ENCODE assay signal across 28 cellular contexts in genomic region chr2:156206355-156206754, GRCh38.
"Had no signal": no experiment of that assay in that cellular context is flagged by ENCODE, and none has a peak within 500 bp of the region (broad histone marks: within the 10 kb centered on the region; RNA-seq: fewer than 3 reads in every experiment).

No MANE protein-coding gene starts in this region.

- DNase-seq: activated CD4-positive, alpha-beta T cell treated with anti-CD3 and anti-CD28 coated beads, Interleukin-2, amount 10 ng/mL, durations not matched to agents 24 days and 14 days; activated CD4-positive, alpha-beta T cell treated with anti-CD3 and anti-CD28 coated beads, Interleukin-2, amount 50 U/mL, for 4 hours; activated CD8-positive, alpha-beta T cell treated with anti-CD3 and anti-CD28 coated beads for 36 hours; activated gamma-delta T cell treated with Interleukin-2 at 50 U/mL for 16 hours; activated naive CD4-positive, alpha-beta T cell treated with anti-CD3 and anti-CD28 coated beads for 36 hours; activated T-cell treated with anti-CD3 and anti-CD28 coated beads, Interleukin-2, amount 50 U/mL, for 24 hours; anterior cingulate cortex; caudate nucleus; cerebellar nuclear complex; NCI-H1105; NCI-H1417 treated with DMSO at 0.1 percent for 48 hours; NCI-H187 treated with DMSO at 0.1 percent for 48 hours; NCI-H2081; NCI-H510A; NCI-H526; NCI-H748 treated with DMSO at 0.1 percent for 48 hours; NK-92 treated with Interleukin-12 subunit alpha and Interleukin-12 subunit beta, amount 100 ng/mL, for 24 hours; PC-9; SJCRH30; T1000; WERI-Rb-1 had no signal

- FAIRE-seq: bronchial epithelial cell, RCC 7860 had no signal

- H3K9me3 Mint-ChIP-seq: activated CD4-positive, alpha-beta T cell treated with anti-CD3 and anti-CD28 coated beads, Interleukin-2, amount 10 ng/mL, durations not matched to agents 24 days and 14 days; activated CD8-positive, alpha-beta T cell treated with anti-CD3 and anti-CD28 coated beads for 36 hours; activated naive CD4-positive, alpha-beta T cell treated with anti-CD3 and anti-CD28 coated beads for 36 hours; activated naive CD4-positive, alpha-beta T cell treated with anti-CD3 and anti-CD28 coated beads, Interleukin-2, amount 50 U/mL, for 72 hours; activated T-cell treated with anti-CD3 and anti-CD28 coated beads, Interleukin-2, amount 50 U/mL, for 24 hours had no signal

- H3K4me2 ChIP-seq: PC-9 had no signal

- H3K36me3 Mint-ChIP-seq: activated naive CD4-positive, alpha-beta T cell treated with anti-CD3 and anti-CD28 coated beads, Interleukin-2, amount 50 U/mL, for 72 hours had no signal

- H3K4me1 ChIP-seq: SJCRH30 had no signal

- H3K9me3 ChIP-seq: SJCRH30 had no signal

- H2AFZ ChIP-seq: PC-9 had no signal

- H3K4me1 Mint-ChIP-seq: activated CD4-positive, alpha-beta T cell treated with anti-CD3 and anti-CD28 coated beads, Interleukin-2, amount 10 ng/mL, durations not matched to agents 24 days and 14 days; brain had no signal

- H3K36me3 ChIP-seq: SJCRH30, WERI-Rb-1 had no signal

- H3K27ac ChIP-seq: PC-9, RWPE1, SJCRH30, SK-N-MC, WERI-Rb-1 had no signal

- ATAC-seq: activated CD8-positive, alpha-beta T cell treated with anti-CD3 and anti-CD28 coated beads for 36 hours; activated naive CD4-positive, alpha-beta T cell treated with anti-CD3 and anti-CD28 coated beads, Interleukin-2, amount 50 U/mL, for 72 hours; Right ventricle myocardium inferior had no signal

- H3K27me3 ChIP-seq: SJCRH30 had no signal

- H3K27me3 Mint-ChIP-seq: activated CD4-positive, alpha-beta T cell treated with anti-CD3 and anti-CD28 coated beads, Interleukin-2, amount 10 ng/mL, durations not matched to agents 24 days and 14 days; brain had no signal

- H3K27ac Mint-ChIP-seq: activated CD4-positive, alpha-beta T cell treated with anti-CD3 and anti-CD28 coated beads, Interleukin-2, amount 10 ng/mL, durations not matched to agents 24 days and 14 days; activated CD8-positive, alpha-beta T cell treated with anti-CD3 and anti-CD28 coated beads for 36 hours; activated naive CD4-positive, alpha-beta T cell treated with anti-CD3 and anti-CD28 coated beads for 36 hours; activated naive CD4-positive, alpha-beta T cell treated with anti-CD3 and anti-CD28 coated beads, Interleukin-2, amount 50 U/mL, for 72 hours; activated T-cell treated with anti-CD3 and anti-CD28 coated beads, Interleukin-2, amount 50 U/mL, for 24 hours had no signal

- H3K4me3 ChIP-seq: PC-9, SJCRH30, SK-N-MC had no signal

- H3K4me3 Mint-ChIP-seq: activated CD4-positive, alpha-beta T cell treated with anti-CD3 and anti-CD28 coated beads, Interleukin-2, amount 10 ng/mL, durations not matched to agents 24 days and 14 days; activated CD8-positive, alpha-beta T cell treated with anti-CD3 and anti-CD28 coated beads for 36 hours; activated naive CD4-positive, alpha-beta T cell treated with anti-CD3 and anti-CD28 coated beads for 36 hours; activated T-cell treated with anti-CD3 and anti-CD28 coated beads, Interleukin-2, amount 50 U/mL, for 24 hours; brain had no signal
